In genomic region chr5:169917425-169917824, GRCh38 we compare ENCODE assay signal across 2 cellular contexts.
A peak's percentile ranks its signal among the peaks of the same experiment; 100 is the strongest.
TF ChIP-seq lines count a peak whose summit lies in the region.

No MANE protein-coding gene starts in this region.

TF ChIP-seq in IMR-90, 13 proteins besides CTCF, POLR2A, EP300 and RAD21:
- peak; percentile 94 for TF ChIP-seq CEBPB (IDR thresholded peaks at IDR 0.05; ENCODE audit: low read depth, low read length)
- TF ChIP-seq USF2 (IDR thresholded peaks at IDR 0.05; ENCODE audit: low read depth, low read length) = no peak

TF ChIP-seq in K562, 482 proteins besides CTCF, POLR2A, EP300 and RAD21:
- TF ChIP-seq ZNF316 (IDR thresholded peaks at IDR 0.05) (peak; percentile 30; the same call in 1 of the 2 replicates), XRCC3 (IDR thresholded peaks at IDR 0.05) (no peak), ZNF12 (CRISPR knock-in tag; IDR thresholded peaks at IDR 0.05) (no peak), TGIF2 (CRISPR knock-in tag; IDR thresholded peaks at IDR 0.05) (no peak), CEBPB (tag; IDR thresholded peaks at IDR 0.05) (peak; percentile 77), RBM34 (IDR thresholded peaks at IDR 0.05; ENCODE audit: borderline replicate concordance, insufficient read depth, low read length) (no peak), CEBPG (CRISPR knock-in tag; IDR thresholded peaks at IDR 0.05) (no peak), CEBPG (tag; conservative IDR thresholded peaks at IDR 0.05 in 1 of 2, IDR thresholded peaks at IDR 0.05 in 1 of 2) (peak; percentile 33 to 68; a peak in 2 of 4 replicates), SIN3B (IDR thresholded peaks at IDR 0.05; ENCODE audit: low read depth) (no peak)
